12 cellular contexts compared by ENCODE assay signal in the genomic region with DNA sequence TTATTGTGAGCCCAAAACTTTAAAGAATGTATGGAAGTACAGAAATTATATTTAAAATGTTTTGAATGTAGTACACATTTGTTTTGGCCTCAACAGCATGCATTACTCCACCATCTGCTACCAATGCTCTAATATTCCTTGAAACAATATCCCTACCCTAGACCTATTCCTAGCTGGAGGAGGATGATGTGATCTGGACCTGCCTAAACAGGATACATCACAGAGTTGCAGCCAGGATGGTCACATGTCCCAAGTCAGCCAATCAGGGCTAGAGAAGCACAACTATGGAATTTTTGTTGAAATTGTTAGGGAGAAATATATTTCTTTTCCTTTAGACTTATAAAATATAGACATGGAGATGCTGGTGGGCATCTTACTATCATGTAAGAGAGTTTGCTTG.
DNase-seq lines count a peak whose midpoint lies in the region; ATAC-seq lines count a peak whose summit lies in the region.
"Had no signal": no experiment of that assay in that cellular context is flagged by ENCODE, and none has a peak within 500 bp of the region (broad histone marks: within the 10 kb centered on the region; RNA-seq: fewer than 3 reads in every experiment).

No MANE protein-coding gene starts in this region.

- H3K4me3 Mint-ChIP-seq in naive B cell = peak overlapping the region in 5 of 8 donors; percentile 6 to 81 (median 34)
- H3K4me3 Mint-ChIP-seq: activated CD8-positive, alpha-beta T cell treated with anti-CD3 and anti-CD28 coated beads for 36 hours; CD4-positive, CD25-positive, alpha-beta regulatory T cell had no signal

- ATAC-seq in naive B cell (ENCODE audit: low read depth in 2 of 2) (no peak), GM21619 (IDR thresholded peaks at IDR 0.05; ENCODE audit: unreplicated experiment) (no peak)
- ATAC-seq: activated CD8-positive, alpha-beta T cell treated with anti-CD3 and anti-CD28 coated beads for 36 hours had no signal

- DNase-seq in G401 (ENCODE audit: low spot score) (peak; percentile 38), NCI-H446 treated with DMSO at 0.1 percent for 48 hours (lab: John Stamatoyannopoulos, UW) (peak; percentile 75), dedifferentiated amniotic fluid mesenchymal stem cell (ENCODE audit: extremely low spot score) (peak; percentile 80), naive B cell (no peak), amniotic stem cell (lab: John Stamatoyannopoulos, UW) (no peak), AML-193 (lab: John Stamatoyannopoulos, UW) (no peak)
- DNase-seq: activated CD8-positive, alpha-beta T cell treated with anti-CD3 and anti-CD28 coated beads for 36 hours; CD4-positive, CD25-positive, alpha-beta regulatory T cell; NCI-H1048; NCI-H2227 treated with DMSO at 0.1 percent for 48 hours had no signal

- H3K36me3 Mint-ChIP-seq in naive B cell = no peaks in the 10 kb centered on the region
- H3K36me3 Mint-ChIP-seq: CD4-positive, CD25-positive, alpha-beta regulatory T cell had no signal

- in situ Hi-C loops in G401 (cut with HindIII; ENCODE audit: low sequenced_read_pairs) = no loop called here

- H3K4me1 Mint-ChIP-seq in naive B cell = peaks cover 36 to 56% (median 51%) of the 10 kb centered on the region in 3 donors

- H3K9me3 Mint-ChIP-seq in naive B cell = peaks cover 0 to 3% (median 0%) of the 10 kb centered on the region in 7 donors
- H3K9me3 Mint-ChIP-seq: activated CD8-positive, alpha-beta T cell treated with anti-CD3 and anti-CD28 coated beads for 36 hours; activated T-helper 2 cell treated with anti-CD3 and anti-CD28 coated beads, Interferon-gamma antibody, Interleukin-2, Interleukin-4, amounts not matched to agents 10 μg/mL and 5 μg/mL and 100 μg/mL, durations not matched to agents 14 hours and 24 hours and 36 hours had no signal

- H3K27ac Mint-ChIP-seq in naive B cell = peak overlapping the region in 5 of 6 donors; percentile 43 to 69 (median 50)
- H3K27ac Mint-ChIP-seq: activated CD8-positive, alpha-beta T cell treated with anti-CD3 and anti-CD28 coated beads for 36 hours; activated T-helper 2 cell treated with anti-CD3 and anti-CD28 coated beads, Interferon-gamma antibody, Interleukin-2, Interleukin-4, amounts not matched to agents 10 μg/mL and 5 μg/mL and 100 μg/mL, durations not matched to agents 14 hours and 24 hours and 36 hours; CD4-positive, CD25-positive, alpha-beta regulatory T cell had no signal

- H3K27me3 Mint-ChIP-seq in naive B cell = no peaks in the 10 kb centered on the region

Comparison
In these comparisons a context has a peak if more than half of its experiments do, and no peak if none do; other contexts are left out.
1. DNase-seq: peak in G401 (single experiment), NCI-H446 treated with DMSO at 0.1 percent for 48 hours (single experiment) and dedifferentiated amniotic fluid mesenchymal stem cell (single experiment); none in naive B cell (single experiment), amniotic stem cell (single experiment) and AML-193 (0 of 2).